In the genomic region with DNA sequence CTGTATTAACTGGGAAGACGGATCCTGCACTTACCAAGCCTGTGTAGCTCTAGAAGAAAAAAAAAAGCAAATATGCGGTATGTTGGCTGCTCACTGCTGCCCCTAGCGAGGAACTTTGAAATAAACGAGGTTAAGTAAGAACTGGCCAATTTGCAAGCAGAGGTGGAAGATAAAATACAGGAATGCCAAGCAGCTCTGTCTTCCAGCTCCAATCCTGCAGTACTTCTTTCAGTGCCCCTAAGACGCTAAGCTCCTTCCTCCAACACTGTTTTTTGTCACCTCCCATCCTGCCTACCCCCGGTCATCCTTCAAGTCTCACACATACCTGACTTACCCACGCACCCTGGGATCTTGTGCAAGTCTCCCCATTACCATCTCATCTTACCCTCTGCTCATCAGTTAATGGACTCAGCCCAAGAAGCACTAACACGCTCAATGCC, we compare ENCODE assay signal across 1 cellular context.
TF ChIP-seq lines count a peak whose summit lies in the region.

No MANE protein-coding gene starts in this region.

TF ChIP-seq in HEK293, 187 proteins besides CTCF, POLR2A, EP300 and RAD21 (continued from another document):
- TF ChIP-seq, protein P1, sequence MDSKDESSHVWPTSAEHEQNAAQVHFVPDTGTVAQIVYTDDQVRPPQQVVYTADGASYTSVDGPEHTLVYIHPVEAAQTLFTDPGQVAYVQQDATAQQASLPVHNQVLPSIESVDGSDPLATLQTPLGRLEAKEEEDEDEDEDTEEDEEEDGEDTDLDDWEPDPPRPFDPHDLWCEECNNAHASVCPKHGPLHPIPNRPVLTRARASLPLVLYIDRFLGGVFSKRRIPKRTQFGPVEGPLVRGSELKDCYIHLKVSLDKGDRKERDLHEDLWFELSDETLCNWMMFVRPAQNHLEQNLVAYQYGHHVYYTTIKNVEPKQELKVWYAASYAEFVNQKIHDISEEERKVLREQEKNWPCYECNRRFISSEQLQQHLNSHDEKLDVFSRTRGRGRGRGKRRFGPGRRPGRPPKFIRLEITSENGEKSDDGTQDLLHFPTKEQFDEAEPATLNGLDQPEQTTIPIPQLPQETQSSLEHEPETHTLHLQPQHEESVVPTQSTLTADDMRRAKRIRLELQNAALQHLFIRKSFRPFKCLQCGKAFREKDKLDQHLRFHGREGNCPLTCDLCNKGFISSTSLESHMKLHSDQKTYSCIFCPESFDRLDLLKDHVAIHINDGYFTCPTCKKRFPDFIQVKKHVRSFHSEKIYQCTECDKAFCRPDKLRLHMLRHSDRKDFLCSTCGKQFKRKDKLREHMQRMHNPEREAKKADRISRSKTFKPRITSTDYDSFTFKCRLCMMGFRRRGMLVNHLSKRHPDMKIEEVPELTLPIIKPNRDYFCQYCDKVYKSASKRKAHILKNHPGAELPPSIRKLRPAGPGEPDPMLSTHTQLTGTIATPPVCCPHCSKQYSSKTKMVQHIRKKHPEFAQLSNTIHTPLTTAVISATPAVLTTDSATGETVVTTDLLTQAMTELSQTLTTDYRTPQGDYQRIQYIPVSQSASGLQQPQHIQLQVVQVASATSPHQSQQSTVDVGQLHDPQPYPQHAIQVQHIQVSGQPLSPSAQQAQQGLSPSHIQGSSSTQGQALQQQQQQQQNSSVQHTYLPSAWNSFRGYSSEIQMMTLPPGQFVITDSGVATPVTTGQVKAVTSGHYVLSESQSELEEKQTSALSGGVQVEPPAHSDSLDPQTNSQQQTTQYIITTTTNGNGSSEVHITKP (tag by site-specific recombination; IDR thresholded peaks at IDR 0.05): peak; percentile 94
- TF ChIP-seq ZNF366 (tag by site-specific recombination; conservative IDR thresholded peaks at IDR 0.05): peak; percentile 52; the same call in 1 of the 2 replicates
- no peak for TF ChIP-seq SCRT2 (tag by site-specific recombination; IDR thresholded peaks at IDR 0.05)
- TF ChIP-seq ZFHX2 (tag by site-specific recombination; conservative IDR thresholded peaks at IDR 0.05): peak; percentile 70
- peak; percentile 3 for TF ChIP-seq SETDB1 (IDR thresholded peaks at IDR 0.05; ENCODE audit: insufficient read length, low read length)
- no peak for TF ChIP-seq ZIC2 (tag by site-specific recombination; IDR thresholded peaks at IDR 0.05)
- TF ChIP-seq ZNF561 (tag by site-specific recombination; IDR thresholded peaks at IDR 0.05; ENCODE audit: borderline replicate concordance): no peak
- no peak for TF ChIP-seq ZNF585B (tag by site-specific recombination; IDR thresholded peaks at IDR 0.05)
- peak; percentile 60; the same call in 1 of the 2 replicates for TF ChIP-seq TRIM28 (IDR thresholded peaks at IDR 0.05; ENCODE audit: borderline replicate concordance, low read length)
- 0 out of 2 replicates have a peak, but pooled peaks have one; percentile 14 for TF ChIP-seq ZNF501 (tag by site-specific recombination; IDR thresholded peaks at IDR 0.05)
- TF ChIP-seq, protein P2, sequence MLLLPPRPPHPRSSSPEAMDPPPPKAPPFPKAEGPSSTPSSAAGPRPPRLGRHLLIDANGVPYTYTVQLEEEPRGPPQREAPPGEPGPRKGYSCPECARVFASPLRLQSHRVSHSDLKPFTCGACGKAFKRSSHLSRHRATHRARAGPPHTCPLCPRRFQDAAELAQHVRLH (tag by site-specific recombination; IDR thresholded peaks at IDR 0.05): peak; percentile 58; the same call in 1 of the 2 replicates
- peak; percentile 55; the same call in 1 of the 2 replicates for TF ChIP-seq MZF1 (tag by site-specific recombination; IDR thresholded peaks at IDR 0.05; ENCODE audit: borderline replicate concordance)
- peak; percentile 66 for TF ChIP-seq EGR2 (tag by site-specific recombination; IDR thresholded peaks at IDR 0.05; ENCODE audit: low read depth)
